ENCODE assay signal across 1 cellular context in the genomic region with DNA sequence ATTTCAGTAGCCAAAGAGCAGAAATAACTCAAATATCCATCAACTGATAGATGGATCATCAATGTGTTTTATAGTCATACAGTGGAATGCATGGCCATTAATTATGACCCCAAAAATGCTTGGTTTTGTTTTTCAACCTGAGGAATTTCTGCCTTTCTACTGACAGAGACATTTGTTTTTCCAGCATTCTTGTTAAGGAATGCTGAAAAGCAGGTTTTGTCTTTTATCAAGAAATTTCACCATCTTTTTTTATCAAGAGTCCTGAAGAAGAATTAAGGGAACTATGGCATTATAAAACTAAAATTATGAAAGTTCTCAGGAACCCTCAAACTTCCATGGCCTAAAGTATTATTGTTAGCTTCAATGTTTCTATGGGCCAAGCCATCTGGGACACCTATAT.
TF ChIP-seq lines count a peak whose summit lies in the region.

No MANE protein-coding gene starts in this region.

TF ChIP-seq in GM23338, 12 proteins besides CTCF, POLR2A, EP300 and RAD21 (continued from another document):
- no peak for TF ChIP-seq STAT1 (IDR thresholded peaks at IDR 0.05; ENCODE audit: unreplicated experiment)
- TF ChIP-seq NANOG (IDR thresholded peaks at IDR 0.05; ENCODE audit: borderline replicate concordance): no peak
- no peak for TF ChIP-seq REST (IDR thresholded peaks at IDR 0.05; ENCODE audit: unreplicated experiment)
- no peak for TF ChIP-seq ZNF331 (CRISPR knock-in tag; IDR thresholded peaks at IDR 0.05; ENCODE audit: low read depth)
- TF ChIP-seq, protein P1, sequence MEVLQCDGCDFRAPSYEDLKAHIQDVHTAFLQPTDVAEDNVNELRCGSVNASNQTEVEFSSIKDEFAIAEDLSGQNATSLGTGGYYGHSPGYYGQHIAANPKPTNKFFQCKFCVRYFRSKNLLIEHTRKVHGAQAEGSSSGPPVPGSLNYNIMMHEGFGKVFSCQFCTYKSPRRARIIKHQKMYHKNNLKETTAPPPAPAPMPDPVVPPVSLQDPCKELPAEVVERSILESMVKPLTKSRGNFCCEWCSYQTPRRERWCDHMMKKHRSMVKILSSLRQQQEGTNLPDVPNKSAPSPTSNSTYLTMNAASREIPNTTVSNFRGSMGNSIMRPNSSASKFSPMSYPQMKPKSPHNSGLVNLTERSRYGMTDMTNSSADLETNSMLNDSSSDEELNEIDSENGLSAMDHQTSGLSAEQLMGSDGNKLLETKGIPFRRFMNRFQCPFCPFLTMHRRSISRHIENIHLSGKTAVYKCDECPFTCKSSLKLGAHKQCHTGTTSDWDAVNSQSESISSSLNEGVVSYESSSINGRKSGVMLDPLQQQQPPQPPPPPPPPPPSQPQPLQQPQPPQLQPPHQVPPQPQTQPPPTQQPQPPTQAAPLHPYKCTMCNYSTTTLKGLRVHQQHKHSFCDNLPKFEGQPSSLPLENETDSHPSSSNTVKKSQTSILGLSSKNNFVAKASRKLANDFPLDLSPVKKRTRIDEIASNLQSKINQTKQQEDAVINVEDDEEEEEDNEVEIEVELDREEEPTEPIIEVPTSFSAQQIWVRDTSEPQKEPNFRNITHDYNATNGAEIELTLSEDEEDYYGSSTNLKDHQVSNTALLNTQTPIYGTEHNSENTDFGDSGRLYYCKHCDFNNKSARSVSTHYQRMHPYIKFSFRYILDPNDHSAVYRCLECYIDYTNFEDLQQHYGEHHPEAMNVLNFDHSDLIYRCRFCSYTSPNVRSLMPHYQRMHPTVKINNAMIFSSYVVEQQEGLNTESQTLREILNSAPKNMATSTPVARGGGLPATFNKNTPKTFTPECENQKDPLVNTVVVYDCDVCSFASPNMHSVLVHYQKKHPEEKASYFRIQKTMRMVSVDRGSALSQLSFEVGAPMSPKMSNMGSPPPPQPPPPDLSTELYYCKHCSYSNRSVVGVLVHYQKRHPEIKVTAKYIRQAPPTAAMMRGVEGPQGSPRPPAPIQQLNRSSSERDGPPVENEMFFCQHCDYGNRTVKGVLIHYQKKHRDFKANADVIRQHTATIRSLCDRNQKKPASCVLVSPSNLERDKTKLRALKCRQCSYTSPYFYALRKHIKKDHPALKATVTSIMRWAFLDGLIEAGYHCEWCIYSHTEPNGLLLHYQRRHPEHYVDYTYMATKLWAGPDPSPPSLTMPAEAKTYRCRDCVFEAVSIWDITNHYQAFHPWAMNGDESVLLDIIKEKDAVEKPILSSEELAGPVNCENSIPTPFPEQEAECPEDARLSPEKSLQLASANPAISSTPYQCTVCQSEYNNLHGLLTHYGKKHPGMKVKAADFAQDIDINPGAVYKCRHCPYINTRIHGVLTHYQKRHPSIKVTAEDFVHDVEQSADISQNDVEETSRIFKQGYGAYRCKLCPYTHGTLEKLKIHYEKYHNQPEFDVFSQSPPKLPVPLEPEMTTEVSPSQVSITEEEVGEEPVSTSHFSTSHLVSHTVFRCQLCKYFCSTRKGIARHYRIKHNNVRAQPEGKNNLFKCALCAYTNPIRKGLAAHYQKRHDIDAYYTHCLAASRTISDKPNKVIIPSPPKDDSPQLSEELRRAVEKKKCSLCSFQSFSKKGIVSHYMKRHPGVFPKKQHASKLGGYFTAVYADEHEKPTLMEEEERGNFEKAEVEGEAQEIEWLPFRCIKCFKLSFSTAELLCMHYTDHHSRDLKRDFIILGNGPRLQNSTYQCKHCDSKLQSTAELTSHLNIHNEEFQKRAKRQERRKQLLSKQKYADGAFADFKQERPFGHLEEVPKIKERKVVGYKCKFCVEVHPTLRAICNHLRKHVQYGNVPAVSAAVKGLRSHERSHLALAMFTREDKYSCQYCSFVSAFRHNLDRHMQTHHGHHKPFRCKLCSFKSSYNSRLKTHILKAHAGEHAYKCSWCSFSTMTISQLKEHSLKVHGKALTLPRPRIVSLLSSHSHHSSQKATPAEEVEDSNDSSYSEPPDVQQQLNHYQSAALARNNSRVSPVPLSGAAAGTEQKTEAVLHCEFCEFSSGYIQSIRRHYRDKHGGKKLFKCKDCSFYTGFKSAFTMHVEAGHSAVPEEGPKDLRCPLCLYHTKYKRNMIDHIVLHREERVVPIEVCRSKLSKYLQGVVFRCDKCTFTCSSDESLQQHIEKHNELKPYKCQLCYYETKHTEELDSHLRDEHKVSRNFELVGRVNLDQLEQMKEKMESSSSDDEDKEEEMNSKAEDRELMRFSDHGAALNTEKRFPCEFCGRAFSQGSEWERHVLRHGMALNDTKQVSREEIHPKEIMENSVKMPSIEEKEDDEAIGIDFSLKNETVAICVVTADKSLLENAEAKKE (CRISPR knock-in tag; IDR thresholded peaks at IDR 0.05): no peak
- TF ChIP-seq EZH2 (IDR thresholded peaks at IDR 0.05; ENCODE audit: low read depth, unreplicated experiment): no peak
- no peak for TF ChIP-seq POLR2AphosphoS5 (IDR thresholded peaks at IDR 0.05; ENCODE audit: low read depth)
- TF ChIP-seq EZH2phosphoT487 (IDR thresholded peaks at IDR 0.05; ENCODE audit: unreplicated experiment): no peak
- no peak for TF ChIP-seq ZNF114 (CRISPR knock-in tag; IDR thresholded peaks at IDR 0.05)
- no peak for TF ChIP-seq JUNB (IDR thresholded peaks at IDR 0.05; ENCODE audit: unreplicated experiment)
TF ChIP-seq in GM23338: peak in this region for 0.
